25 cellular contexts compared by ENCODE assay signal in the genomic region with DNA sequence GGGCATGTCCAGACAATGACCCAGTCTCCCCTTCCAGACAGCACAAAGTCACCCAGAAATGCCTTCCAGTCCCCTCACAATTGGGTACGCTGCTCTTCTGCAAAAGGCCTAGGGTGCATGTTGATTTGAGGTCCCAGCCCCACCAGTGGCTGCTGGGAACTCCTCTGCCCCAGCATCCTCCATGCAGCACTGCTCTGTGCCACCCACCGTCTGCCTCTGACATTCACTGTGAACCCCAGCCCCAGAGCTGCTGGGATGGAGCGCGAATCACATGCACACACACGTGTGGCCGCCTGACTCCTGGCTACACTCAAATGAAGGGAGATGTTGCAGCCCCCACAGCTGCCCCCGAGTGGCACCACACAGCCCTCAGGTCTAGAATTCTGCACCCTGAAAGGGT. TPM values are rescaled to one million over a fixed set of nuclear protein-coding genes. Genes with fewer than 3 reads are reported as not detected.
DNase-seq lines count a peak whose midpoint lies in the region; ATAC-seq, FAIRE-seq and TF ChIP-seq lines count a peak whose summit lies in the region.
"Had no signal": no experiment of that assay in that cellular context is flagged by ENCODE, and none has a peak within 500 bp of the region (broad histone marks: within the 10 kb centered on the region; RNA-seq: fewer than 3 reads in every experiment).

No MANE protein-coding gene starts in this region.

- H3K27ac ChIP-seq in H9 (ENCODE audit: insufficient read length, low read depth, low read length): no peak overlapping the region
- no peak overlapping the region for H3K27ac ChIP-seq in astrocyte (ENCODE audit: low read depth, low read length)
- no peak overlapping the region for H3K27ac ChIP-seq in trophoblast cell (ENCODE audit: low read depth, low read length)
- H3K27ac ChIP-seq: 22Rv1 had no signal

- H3K4me3 ChIP-seq in astrocyte (ENCODE audit: insufficient read depth, low read depth, low read length) (no peak overlapping the region), lower leg skin (ENCODE audit: low read depth, poor library complexity, severe bottlenecking) (no peak overlapping the region), trophoblast cell (ENCODE audit: low read depth, low read length) (no peak overlapping the region)
- H3K4me3 ChIP-seq: mucosa of descending colon had no signal

- H3K79me2 ChIP-seq in H9 (ENCODE audit: insufficient read depth, low read length): no peaks in the 10 kb centered on the region
- H3K79me2 ChIP-seq in astrocyte (ENCODE audit: insufficient read depth, low read length): no peaks in the 10 kb centered on the region
- H3K79me2 ChIP-seq in trophoblast cell (ENCODE audit: control insufficient read depth, insufficient read depth, low read length, poor library complexity): peaks cover 1% of the 10 kb centered on the region

- H3K4me1 ChIP-seq in H9 (ENCODE audit: insufficient read depth, low read length): peaks cover 9% of the 10 kb centered on the region; the same call in 1 of the 2 replicates
- H3K4me1 ChIP-seq in astrocyte (ENCODE audit: insufficient read depth, low read length): peaks cover 2% of the 10 kb centered on the region
- H3K4me1 ChIP-seq in trophoblast cell (ENCODE audit: control insufficient read depth in 1 of 2, insufficient read depth in 2 of 2, low read length in 2 of 2): peaks cover 3 to 6% of the 10 kb centered on the region in 2 experiments

- H3K79me1 ChIP-seq in H9 (ENCODE audit: insufficient read depth, low read depth, low read length, poor library complexity, severe bottlenecking) (no peaks in the 10 kb centered on the region), trophoblast cell (ENCODE audit: low read length) (no peaks in the 10 kb centered on the region)

- H2BK120ac ChIP-seq in H9 (ENCODE audit: low read depth, low read length, poor library complexity, severe bottlenecking) (no peak overlapping the region), trophoblast cell (ENCODE audit: insufficient read depth, low read length, poor library complexity) (no peak overlapping the region)

- no peak overlapping the region for H3K14ac ChIP-seq in H9 (ENCODE audit: insufficient read depth, low read length)
- H3K14ac ChIP-seq in trophoblast cell (ENCODE audit: low read length): no peak overlapping the region

- no peak overlapping the region for H2BK5ac ChIP-seq in H9 (ENCODE audit: insufficient read length, low read length)
- H2BK5ac ChIP-seq in trophoblast cell (ENCODE audit: low read depth, low read length, poor library complexity): no peak overlapping the region

- no peaks in the 10 kb centered on the region for H3K9me3 Mint-ChIP-seq in T-helper 2 cell treated with Interferon-gamma antibody and Interleukin-4, amounts not matched to agents 5 μg/mL and 100 μg/mL, for 36 hours
- H3K9me3 Mint-ChIP-seq in H9 (no peaks in the 10 kb centered on the region), astrocyte (ENCODE audit: unreplicated experiment) (no peaks in the 10 kb centered on the region), nephron progenitor cell (no peaks in the 10 kb centered on the region)
- H3K9me3 Mint-ChIP-seq: effector memory CD8-positive, alpha-beta T cell had no signal

- H2AFZ ChIP-seq in H9 (ENCODE audit: low read length) (no peak overlapping the region), astrocyte (ENCODE audit: low read depth, low read length) (no peak overlapping the region), trophoblast cell (ENCODE audit: insufficient read depth, low read length, poor library complexity) (no peak overlapping the region)

- no peak for DNase-seq in T-helper 2 cell treated with Interferon-gamma antibody and Interleukin-4, amounts not matched to agents 5 μg/mL and 100 μg/mL, for 36 hours (ENCODE audit: low spot score)
- DNase-seq in T-helper 2 cell (no peak), H9 (peak; percentile 36), astrocyte (ENCODE audit: low read depth) (no peak), nephron progenitor cell (no peak), lower leg skin (ENCODE audit: low spot score in 2 of 2) (no peak), trophoblast cell (no peak)
- DNase-seq: activated effector memory CD4-positive, alpha-beta T cell treated with anti-CD3 and anti-CD28 coated beads, Interleukin-2, amount 50 U/mL, for 16 hours; anterior cingulate cortex; cerebellar nuclear complex; effector memory CD8-positive, alpha-beta T cell; H7; MM.1S; NCI-H146; NCI-H774; Right ventricle myocardium superior; stimulated activated naive CD4-positive, alpha-beta T cell treated with Interleukin-2 at 50 U/mL for 16 hours; upper lobe of left lung had no signal

- FAIRE-seq in astrocyte (lab: Jason Lieb, UNC): no peak
- FAIRE-seq: D721Med had no signal

- H3K23me2 ChIP-seq in H9 (ENCODE audit: insufficient read length, low read depth, low read length, poor library complexity, severe bottlenecking): peaks cover 9% of the 10 kb centered on the region

- no peak overlapping the region for H4K12ac ChIP-seq in trophoblast cell (ENCODE audit: low read depth, low read length)

- no peak for ATAC-seq in GM18873 (IDR thresholded peaks at IDR 0.05; ENCODE audit: low FRiP score, unreplicated experiment)
- ATAC-seq: effector memory CD8-positive, alpha-beta T cell; left lobe of liver had no signal

- H3K4me3 Mint-ChIP-seq in T-helper 2 cell treated with Interferon-gamma antibody and Interleukin-4, amounts not matched to agents 5 μg/mL and 100 μg/mL, for 36 hours: peak overlapping the region; percentile 6
- H3K4me3 Mint-ChIP-seq in H9 (peak overlapping the region; percentile 22 to 86), astrocyte (ENCODE audit: unreplicated experiment) (peak overlapping the region; percentile 86), nephron progenitor cell (peak overlapping the region; percentile 89)

- TF ChIP-seq POLR2A in lower leg skin (IDR thresholded peaks at IDR 0.05): no peak

- intact Hi-C loops in lower leg skin (cut with DNase I; ENCODE audit: low total_unique reads): no loop called here

- no peaks in the 10 kb centered on the region for H3K27me3 ChIP-seq in H9 (ENCODE audit: insufficient read depth, low read length)
- H3K27me3 ChIP-seq in astrocyte (ENCODE audit: insufficient read depth, low read length): peaks cover 47% of the 10 kb centered on the region
- no peaks in the 10 kb centered on the region for H3K27me3 ChIP-seq in trophoblast cell (ENCODE audit: insufficient read depth, low read length)
- H3K27me3 ChIP-seq: upper lobe of left lung had no signal

- H3K27ac Mint-ChIP-seq in T-helper 2 cell treated with Interferon-gamma antibody and Interleukin-4, amounts not matched to agents 5 μg/mL and 100 μg/mL, for 36 hours: no peak overlapping the region
- no peak overlapping the region for H3K27ac Mint-ChIP-seq in H9
- H3K27ac Mint-ChIP-seq in astrocyte (ENCODE audit: unreplicated experiment): no peak overlapping the region
- H3K27ac Mint-ChIP-seq in nephron progenitor cell: no peak overlapping the region
- H3K27ac Mint-ChIP-seq: effector memory CD8-positive, alpha-beta T cell had no signal

- H3K9me3 ChIP-seq in H9 (ENCODE audit: control insufficient read depth, low read depth, low read length) (no peaks in the 10 kb centered on the region), astrocyte (ENCODE audit: insufficient read depth, low read depth, low read length) (no peaks in the 10 kb centered on the region), trophoblast cell (ENCODE audit: insufficient read depth, low read depth, low read length) (no peaks in the 10 kb centered on the region)
- H3K9me3 ChIP-seq: mucosa of descending colon, upper lobe of left lung had no signal

- H4K91ac ChIP-seq in H9 (ENCODE audit: insufficient read length, low read depth, low read length): no peak overlapping the region
- H4K91ac ChIP-seq in trophoblast cell (ENCODE audit: low read depth, low read length): no peak overlapping the region

- H3K18ac ChIP-seq in H9 (ENCODE audit: insufficient read length, low read depth, low read length) (no peak overlapping the region), trophoblast cell (ENCODE audit: low read length) (no peak overlapping the region)

- H3K56ac ChIP-seq in H9 (ENCODE audit: insufficient read length, low read depth, low read length): no peak overlapping the region

- no peak overlapping the region for H3T11ph ChIP-seq in H9 (ENCODE audit: low read length)

- peaks cover 7% of the 10 kb centered on the region for H3K4me1 Mint-ChIP-seq in T-helper 2 cell treated with Interferon-gamma antibody and Interleukin-4, amounts not matched to agents 5 μg/mL and 100 μg/mL, for 36 hours (ENCODE audit: low read depth)
- H3K4me1 Mint-ChIP-seq in H9 (peaks cover 49 to 61% of the 10 kb centered on the region in 2 experiments), astrocyte (ENCODE audit: low read depth, unreplicated experiment) (peaks cover 6% of the 10 kb centered on the region), nephron progenitor cell (peaks cover 78% of the 10 kb centered on the region)

- H2AK5ac ChIP-seq in H9 (ENCODE audit: insufficient read length, low read length) (no peak overlapping the region), trophoblast cell (ENCODE audit: low read length) (no peak overlapping the region)

- H3K4me2 ChIP-seq in H9 (ENCODE audit: insufficient read depth, insufficient read length, low read length): no peak overlapping the region
- no peak overlapping the region for H3K4me2 ChIP-seq in astrocyte (ENCODE audit: low read length)
- no peak overlapping the region for H3K4me2 ChIP-seq in trophoblast cell (ENCODE audit: low read length)

- H3K36me3 ChIP-seq in astrocyte (ENCODE audit: insufficient read depth, low read length) (no peaks in the 10 kb centered on the region), trophoblast cell (ENCODE audit: control insufficient read depth in 1 of 2, insufficient read depth in 2 of 2, low read length in 2 of 2) (no peaks in the 10 kb centered on the region)
- H3K36me3 ChIP-seq: upper lobe of left lung had no signal

- H4K20me1 ChIP-seq in H9 (ENCODE audit: control insufficient read depth, insufficient read depth, insufficient read length) (no peaks in the 10 kb centered on the region), astrocyte (ENCODE audit: insufficient read depth, low read length) (no peaks in the 10 kb centered on the region)

- no peak overlapping the region for H3K4ac ChIP-seq in H9 (ENCODE audit: low read depth, low read length)
- H3K4ac ChIP-seq in trophoblast cell (ENCODE audit: low read depth, low read length): no peak overlapping the region

- no peak overlapping the region for H4K5ac ChIP-seq in H9 (ENCODE audit: insufficient read length, low read depth, low read length)

- TF ChIP-seq CTCF in H9 (conservative IDR thresholded peaks at IDR 0.05) (no peak), astrocyte (IDR thresholded peaks at IDR 0.05; ENCODE audit: insufficient read depth, low read depth, low read length) (no peak), nephron progenitor cell (IDR thresholded peaks at IDR 0.05) (no peak), lower leg skin (IDR thresholded peaks at IDR 0.05) (no peak)

- H3K23ac ChIP-seq in H9 (ENCODE audit: insufficient read length, low read depth, low read length) (no peak overlapping the region), trophoblast cell (ENCODE audit: low read length) (no peak overlapping the region)

- no peak overlapping the region for H2BK12ac ChIP-seq in H9 (ENCODE audit: insufficient read length, low read depth, low read length)
- H2BK12ac ChIP-seq in trophoblast cell (ENCODE audit: low read length): no peak overlapping the region

- no peak overlapping the region for H2BK15ac ChIP-seq in H9 (ENCODE audit: low read depth, low read length)

- H3K9ac ChIP-seq in H9 (ENCODE audit: extremely low read depth, insufficient read length, low read length) (no peak overlapping the region), astrocyte (ENCODE audit: low read length) (no peak overlapping the region), trophoblast cell (ENCODE audit: low read length) (no peak overlapping the region)

- H4K8ac ChIP-seq in H9 (replicated peaks; ENCODE audit: insufficient read length, low read depth, low read length) (no peak overlapping the region), trophoblast cell (ENCODE audit: low read depth, low read length) (no peak overlapping the region)

- H3K27me3 Mint-ChIP-seq in T-helper 2 cell treated with Interferon-gamma antibody and Interleukin-4, amounts not matched to agents 5 μg/mL and 100 μg/mL, for 36 hours (ENCODE audit: low read depth): peaks cover 44% of the 10 kb centered on the region
- peaks cover 33% of the 10 kb centered on the region for H3K27me3 Mint-ChIP-seq in H9 (ENCODE audit: low read depth)
- peaks cover 59% of the 10 kb centered on the region for H3K27me3 Mint-ChIP-seq in astrocyte (ENCODE audit: low read depth, unreplicated experiment)
- H3K27me3 Mint-ChIP-seq in nephron progenitor cell (ENCODE audit: low read depth, poor library complexity): peaks cover 21% of the 10 kb centered on the region

- no CpG with 5 or more reads among the region's 7 CpGs for WGBS in H9 (ENCODE audit: extremely low coverage, insufficient read length, low lambda C conversion rate)
- WGBS in lower leg skin, 2 donors: 88 to 90% methylated on average over 3 to 7 of the region's 7 CpGs
- WGBS in trophoblast cell (ENCODE audit: extremely low coverage, insufficient coverage, insufficient read length): no CpG with 5 or more reads among the region's 7 CpGs

- no peaks in the 10 kb centered on the region for H3K36me3 Mint-ChIP-seq in T-helper 2 cell treated with Interferon-gamma antibody and Interleukin-4, amounts not matched to agents 5 μg/mL and 100 μg/mL, for 36 hours (ENCODE audit: low read depth)
- no peaks in the 10 kb centered on the region; a peak in 1 of 7 replicates for H3K36me3 Mint-ChIP-seq in H9 (ENCODE audit: insufficient read depth in 1 of 3, low read depth in 3 of 3)
- H3K36me3 Mint-ChIP-seq in astrocyte (ENCODE audit: low read depth, unreplicated experiment): peaks cover 2% of the 10 kb centered on the region
- H3K36me3 Mint-ChIP-seq in nephron progenitor cell (ENCODE audit: low read depth): no peaks in the 10 kb centered on the region

- H2BK20ac ChIP-seq in H9 (ENCODE audit: low read depth, low read length, poor library complexity, severe bottlenecking): no peak overlapping the region

RNA-seq across cellular contexts. Expression of a gene that starts 1.2 kb away (rescaled TPM):
- total RNA-seq in H9 (2021): 1.0 and 1.2 TPM in 2 replicates
- total RNA-seq in astrocyte: 0.19 and 0.23 TPM in 2 replicates
- total RNA-seq in lower leg skin: 1 to 10 TPM in 3 of 4 donors, under 1 TPM in 1; 0.97 to 1.8 (median 1.5) TPM
- polyA plus RNA-seq in trophoblast cell (2013): 0.34 and 0.37 TPM in 2 replicates

RNA-seq across cellular contexts. Expression of a gene that starts 31.8 kb away (rescaled TPM):
- total RNA-seq in H9 (2021) (36.6 and 37.1 TPM in 2 replicates), astrocyte (60.5 and 66.0 TPM in 2 replicates), lower leg skin (10 to 100 TPM; 44.6 to 57.9 (median 52.3) TPM)
- polyA plus RNA-seq in trophoblast cell (2013): 51.0 and 51.4 TPM in 2 replicates

RNA-seq across cellular contexts. Expression of a gene that starts 34.4 kb away (rescaled TPM):
- total RNA-seq in H9 (2021) (135 and 141 TPM in 2 replicates), astrocyte (82.9 and 96.0 TPM in 2 replicates), lower leg skin (10 to 100 TPM; 48.8 to 85.5 (median 63.7) TPM)
- 73.2 and 73.8 TPM in 2 replicates for polyA plus RNA-seq in trophoblast cell (2013)

RNA-seq across cellular contexts. Expression of a gene that starts 46.6 kb away (rescaled TPM):
- total RNA-seq in H9 (2021) (2.8 and 3.1 TPM in 2 replicates), astrocyte (0.36 and 0.39 TPM in 2 replicates), lower leg skin (1 to 10 TPM in 1 of 4 donors, under 1 TPM in 1, not detected in 2; 0.29 to 1.3 TPM)
- polyA plus RNA-seq in trophoblast cell (2013): 0.26 and 0.36 TPM in 2 replicates
- total RNA-seq: glomerular endothelial cell, osteoblast had no signal

Comparison
In these comparisons a context has a peak if more than half of its experiments do, and no peak if none do; other contexts are left out.
1. H3K4me3 Mint-ChIP-seq: peak in every context shown above with its lines; median percentile 89 in nephron progenitor cell; 86 in astrocyte; 54 in H9; 6 in T-helper 2 cell treated with Interferon-gamma antibody and Interleukin-4, amounts not matched to agents 5 μg/mL and 100 μg/mL, for 36 hours.